Comparison of ENCODE assay signal across 16 cellular contexts in genomic region chr2:231385429-231385828, GRCh38. TPM values are rescaled to one million over a fixed set of nuclear protein-coding genes. Genes with fewer than 3 reads are reported as not detected.
DNase-seq lines count a peak whose midpoint lies in the region; ATAC-seq and TF ChIP-seq lines count a peak whose summit lies in the region.
"Had no signal": no experiment of that assay in that cellular context is flagged by ENCODE, and none has a peak within 500 bp of the region (broad histone marks: within the 10 kb centered on the region; RNA-seq: fewer than 3 reads in every experiment).

No MANE protein-coding gene starts in this region.

- peak overlapping the region; percentile 49 for H2BK120ac ChIP-seq in IMR-90 (ENCODE audit: low read depth, low read length)

- H2BK20ac ChIP-seq in IMR-90 (ENCODE audit: low read depth, low read length): no peak overlapping the region; the same call in 1 of the 2 replicates

- H3K4me3 Mint-ChIP-seq in endothelial cell (ENCODE audit: unreplicated experiment) (peak overlapping the region; percentile 1), mesothelial cell of epicardium (no peak overlapping the region)
- H3K4me3 Mint-ChIP-seq: B cell; CD4-positive, alpha-beta T cell; GM23338; HFFc6 had no signal

- no peak overlapping the region for H3K27ac Mint-ChIP-seq in endothelial cell (ENCODE audit: unreplicated experiment)
- H3K27ac Mint-ChIP-seq in mesothelial cell of epicardium: no peak overlapping the region
- H3K27ac Mint-ChIP-seq: B cell; CD4-positive, alpha-beta T cell; GM23338 had no signal

- no peak overlapping the region for H3K14ac ChIP-seq in IMR-90 (replicated peaks; ENCODE audit: low read depth, low read length)

- H2AK5ac ChIP-seq in IMR-90 (ENCODE audit: low read depth, low read length): no peak overlapping the region

- H3K9me3 Mint-ChIP-seq in endothelial cell (ENCODE audit: unreplicated experiment) (no peaks in the 10 kb centered on the region), mesothelial cell of epicardium (peaks cover 18% of the 10 kb centered on the region)

- H2BK5ac ChIP-seq in IMR-90 (ENCODE audit: low read depth, low read length, poor library complexity, severe bottlenecking): no peak overlapping the region

- H3K4me1 ChIP-seq in IMR-90 (ENCODE audit: control insufficient read depth, insufficient read depth, low read length): peaks cover 9% of the 10 kb centered on the region
- H3K4me1 ChIP-seq in liver (ENCODE audit: control insufficient read depth in 4 of 4, insufficient read depth in 4 of 4, low read length in 3 of 4): no peaks in the 10 kb centered on the region
- peaks cover 20% of the 10 kb centered on the region for H3K4me1 ChIP-seq in osteoblast (ENCODE audit: insufficient read depth, low read length)
- H3K4me1 ChIP-seq: Caco-2 had no signal

- H3K18ac ChIP-seq in IMR-90 (ENCODE audit: low read depth, low read length): no peak overlapping the region

- no peaks in the 10 kb centered on the region for H4K20me1 ChIP-seq in IMR-90 (ENCODE audit: insufficient read depth, low read length)
- H4K20me1 ChIP-seq in osteoblast (ENCODE audit: insufficient read depth, low read length): no peaks in the 10 kb centered on the region

- BruUV-seq in IMR-90 (replicated peaks; lab: Mats Ljungman, UMichigan): no TSS peak

- in situ Hi-C loops in IMR-90 (cut with MboI; ENCODE audit: low sequenced_read_pairs): no loop called here

- H3K36me3 ChIP-seq in IMR-90 (ENCODE audit: control insufficient read depth, insufficient read depth, low read length) (no peaks in the 10 kb centered on the region), liver (ENCODE audit: control insufficient read depth in 4 of 4, insufficient read depth in 3 of 4, low read depth in 1 of 4, low read length in 3 of 4) (no peaks in the 10 kb centered on the region), osteoblast (ENCODE audit: insufficient read depth, low read length) (no peaks in the 10 kb centered on the region)

- H3K4me3 ChIP-seq in IMR-90 (ENCODE audit: insufficient read depth, low read depth, low read length) (no peak overlapping the region), liver (ENCODE audit: low read depth in 1 of 3, low read length in 3 of 3) (no peak overlapping the region), osteoblast (ENCODE audit: insufficient read depth, low read length) (no peak overlapping the region)
- H3K4me3 ChIP-seq: GM23338 had no signal

- CTCF ChIA-PET in IMR-90 (lab: Yijun Ruan, JAX): no interaction called here

- intact Hi-C loops in IMR-90 (cut with micrococcal nuclease): no loop called here

- POLR2A ChIA-PET in IMR-90 (lab: Charles Lee; ENCODE audit: unreplicated experiment): no interaction called here

- H3K23ac ChIP-seq in IMR-90 (ENCODE audit: low read depth, low read length): no peak overlapping the region

- H3K9me3 ChIP-seq in IMR-90 (ENCODE audit: control insufficient read depth, insufficient read depth, low read length) (peaks cover 4% of the 10 kb centered on the region), liver (ENCODE audit: control insufficient read depth in 4 of 4, low read length in 3 of 4) (no peaks in the 10 kb centered on the region), osteoblast (ENCODE audit: low read depth, low read length) (peaks cover 8% of the 10 kb centered on the region)
- H3K9me3 ChIP-seq: Caco-2 had no signal

- H2AK9ac ChIP-seq in IMR-90 (replicated peaks; ENCODE audit: low read depth, low read length, poor library complexity): no peak overlapping the region

- H3K27ac ChIP-seq in IMR-90 (ENCODE audit: insufficient read depth, low read length) (no peak overlapping the region), liver (ENCODE audit: low read depth in 1 of 2, low read length in 2 of 2) (no peak overlapping the region), osteoblast (ENCODE audit: low read depth, low read length) (no peak overlapping the region)
- H3K27ac ChIP-seq: C4-2B had no signal

- no peaks in the 10 kb centered on the region for H3K9me1 ChIP-seq in IMR-90 (ENCODE audit: insufficient read depth, low read length)

- peak overlapping the region; percentile 33; the same call in 1 of the 3 replicates for H2BK15ac ChIP-seq in IMR-90 (ENCODE audit: low read depth, low read length)

- no peak overlapping the region; the same call in 1 of the 2 replicates for H3K4ac ChIP-seq in IMR-90 (ENCODE audit: low read depth, low read length)

- H3K9ac ChIP-seq in IMR-90 (ENCODE audit: low read depth, low read length) (no peak overlapping the region), liver (ENCODE audit: low read depth in 1 of 2, low read length in 2 of 2) (no peak overlapping the region)

- H3K27me3 ChIP-seq in IMR-90 (ENCODE audit: control insufficient read depth, insufficient read depth, low read length): no peaks in the 10 kb centered on the region
- no peaks in the 10 kb centered on the region for H3K27me3 ChIP-seq in liver (ENCODE audit: control insufficient read depth in 4 of 4, insufficient read depth in 4 of 4, low read length in 3 of 4)
- H3K27me3 ChIP-seq in osteoblast (ENCODE audit: insufficient read depth, low read length): no peaks in the 10 kb centered on the region

- no peak overlapping the region for H2AFZ ChIP-seq in IMR-90 (replicated peaks; ENCODE audit: low read length, poor library complexity)
- no peak overlapping the region for H2AFZ ChIP-seq in osteoblast (ENCODE audit: low read length)
- H2AFZ ChIP-seq: GM23338 had no signal

- H4K8ac ChIP-seq in IMR-90 (ENCODE audit: low read depth in 2 of 2, low read length in 2 of 2): no peak overlapping the region

- no peak for ATAC-seq in IMR-90 (ENCODE audit: low read depth)
- ATAC-seq: GM23338, HCT116 had no signal

- H3K4me2 ChIP-seq in IMR-90 (ENCODE audit: low read depth, low read length): no peak overlapping the region
- H3K4me2 ChIP-seq in osteoblast (ENCODE audit: insufficient read depth, low read length): no peak overlapping the region
- H3K4me2 ChIP-seq: GM23338 had no signal

- dilution Hi-C loops in IMR-90 (cut with HindIII; ENCODE audit: low sequenced_read_pairs, unreplicated experiment): no loop called here

- DNase-seq in IMR-90: no peak
- no peak for DNase-seq in endothelial cell (ENCODE audit: low spot score)
- DNase-seq in osteoblast (ENCODE audit: insufficient read length, low spot score, missing footprints): peak; percentile 19
- DNase-seq in mesothelial cell of epicardium (ENCODE audit: low spot score in 2 of 2, unreplicated experiment in 2 of 2): no peak
- no peak for DNase-seq in stimulated activated CD4-positive, alpha-beta T cell treated with anti-CD3 and anti-CD28 coated beads, Interleukin-2, amount 100 ng/mL, for 48 hours
- DNase-seq in anterior cingulate cortex (lab: John Stamatoyannopoulos, UW): no peak
- DNase-seq: Caco-2; CD4-positive, alpha-beta T cell; H7 had no signal

- 83% methylated on average over 2 of the region's 5 CpGs; no CpG with 5 or more reads in 1 of the 2 experiments for WGBS in IMR-90 (ENCODE audit: extremely low coverage in 2 of 2, insufficient read length in 1 of 2), 2 experiments
- WGBS in liver: 43% methylated on average over 5 of the region's 5 CpGs

- H3K4me1 Mint-ChIP-seq in endothelial cell (ENCODE audit: unreplicated experiment): no peaks in the 10 kb centered on the region
- peaks cover 3% of the 10 kb centered on the region for H3K4me1 Mint-ChIP-seq in mesothelial cell of epicardium

- H3K36me3 Mint-ChIP-seq in endothelial cell (ENCODE audit: low read depth, unreplicated experiment) (peaks cover 19% of the 10 kb centered on the region), mesothelial cell of epicardium (peaks cover 12% of the 10 kb centered on the region)

- no peak overlapping the region for H4K91ac ChIP-seq in IMR-90 (ENCODE audit: insufficient read depth, low read depth, low read length)

- peaks cover 11% of the 10 kb centered on the region for H3K27me3 Mint-ChIP-seq in endothelial cell (ENCODE audit: unreplicated experiment)
- H3K27me3 Mint-ChIP-seq in mesothelial cell of epicardium (ENCODE audit: low read depth): no peaks in the 10 kb centered on the region

- H3K79me1 ChIP-seq in IMR-90 (ENCODE audit: low read depth in 1 of 2, low read length in 2 of 2): no peaks in the 10 kb centered on the region

- no peak for TF ChIP-seq POLR2A in IMR-90 (IDR thresholded peaks at IDR 0.05; ENCODE audit: low read depth, low read length)

- no peak overlapping the region for H4K5ac ChIP-seq in IMR-90 (ENCODE audit: low read depth, low read length)

- TF ChIP-seq CTCF in IMR-90 (conservative IDR thresholded peaks at IDR 0.05; ENCODE audit: low read depth, low read length): no peak
- TF ChIP-seq CTCF in endothelial cell (IDR thresholded peaks at IDR 0.05; ENCODE audit: unreplicated experiment): no peak
- no peak for TF ChIP-seq CTCF in liver (IDR thresholded peaks at IDR 0.05; ENCODE audit: low read depth, low read length, missing input control)
- no peak for TF ChIP-seq CTCF in osteoblast (IDR thresholded peaks at IDR 0.05; ENCODE audit: extremely low read depth, low read depth, low read length)
- TF ChIP-seq CTCF in mesothelial cell of epicardium (IDR thresholded peaks at IDR 0.05; ENCODE audit: unreplicated experiment): no peak

- H3K56ac ChIP-seq in IMR-90 (ENCODE audit: extremely low read depth, insufficient read depth, low read length): no peak overlapping the region

- no peaks in the 10 kb centered on the region for H3K79me2 ChIP-seq in osteoblast (ENCODE audit: insufficient read depth, low read length)

- TF ChIP-seq RAD21 in IMR-90 (IDR thresholded peaks at IDR 0.05; ENCODE audit: low read length) (no peak), liver (IDR thresholded peaks at IDR 0.05) (no peak)

TF ChIP-seq in IMR-90, 13 proteins besides CTCF, POLR2A, EP300 and RAD21 (continues in another document):
- no peak for TF ChIP-seq RCOR1 (IDR thresholded peaks at IDR 0.05; ENCODE audit: insufficient replicate concordance, low read length)

TF ChIP-seq in liver, 16 proteins besides CTCF, POLR2A, EP300 and RAD21:
- TF ChIP-seq ATF3 (IDR thresholded peaks at IDR 0.05) (no peak), HNF4A (conservative IDR thresholded peaks at IDR 0.05) (peak; percentile 80 to 85)
TF ChIP-seq in liver: peak in this region for 1.

RNA-seq across cellular contexts. Expression of gene B3GNT7, which starts 10.1 kb away (rescaled TPM):
- total RNA-seq in IMR-90 (2012; rRNA removed) (under 0.01 TPM in 2 replicates), endothelial cell (ENCODE audit: unreplicated experiment) (5.3 TPM), liver (1 to 10 TPM; 1.1 to 1.7 TPM), osteoblast (0.29 and 0.72 TPM in 2 replicates), mesothelial cell of epicardium (5.2 to 7.0 TPM (median 5.6 TPM) in 3 replicates)
- polyA plus RNA-seq in IMR-90 (2012; rRNA removed) (0.03 and 0.07 TPM in 2 replicates), liver (under 1 TPM; 0.74 to 0.96 TPM)
- 0.04 and 0.51 TPM in 2 replicates for polyA plus RNA-seq in IMR-90 (2012; cell fraction: cytosol; rRNA removed)
- polyA plus RNA-seq in IMR-90 (2012; cell fraction: nucleus; rRNA removed; ENCODE audit: low replicate concordance): 0.13 and 0.33 TPM in 2 replicates
- total RNA-seq: A172 had no signal
